In genomic region chr1:211371406-211372105, GRCh38 we compare ENCODE assay signal across 11 cellular contexts. TPM values are rescaled to one million over a fixed set of nuclear protein-coding genes. Genes with fewer than 3 reads are reported as not detected.
A peak's percentile ranks its signal among the peaks of the same experiment; 100 is the strongest.
DNase-seq lines count a peak whose midpoint lies in the region; ATAC-seq lines count a peak whose summit lies in the region.
"Had no signal": no experiment of that assay in that cellular context is flagged by ENCODE, and none has a peak within 500 bp of the region (broad histone marks: within the 10 kb centered on the region; RNA-seq: fewer than 3 reads in every experiment).

No MANE protein-coding gene starts in this region.

- ATAC-seq in HG03196 (IDR thresholded peaks at IDR 0.05; ENCODE audit: unreplicated experiment): no peak
- ATAC-seq: HCT116 had no signal

- peak overlapping the region; percentile 12 for H2AFZ ChIP-seq in neuronal stem cell (ENCODE audit: low read length)

- no peak overlapping the region for H4K8ac ChIP-seq in neuronal stem cell (ENCODE audit: low read depth, low read length)

- H3K14ac ChIP-seq in neuronal stem cell (ENCODE audit: low read length): no peak overlapping the region

- DNase-seq in NCI-H748 (lab: John Stamatoyannopoulos, UW; ENCODE audit: unreplicated experiment): peak; percentile 25
- DNase-seq in NCI-H748 treated with DMSO at 0.1 percent for 48 hours (lab: John Stamatoyannopoulos, UW): no peak
- DNase-seq in NCI-H524 treated with DMSO at 0.1 percent for 48 hours (lab: John Stamatoyannopoulos, UW): peak; percentile 64
- DNase-seq in dermis blood vessel endothelial cell: peak; percentile 86
- DNase-seq in neuronal stem cell (ENCODE audit: low spot score): no peak
- DNase-seq in stimulated activated CD4-positive, alpha-beta T cell treated with anti-CD3 and anti-CD28 coated beads, Interleukin-1b, Interleukin-23, amount 100 ng/mL, for 48 hours: no peak
- DNase-seq in Kasumi-1 (lab: John Stamatoyannopoulos, UW): no peak
- DNase-seq: NCI-H2029 had no signal

- peaks cover 0 to 8% of the 10 kb centered on the region in 2 donors for H3K36me3 ChIP-seq in neuronal stem cell (replicated peaks in 1 of 2; ENCODE audit: control insufficient read depth in 2 of 2, insufficient read depth in 2 of 2, low read length in 2 of 2)

- H2BK120ac ChIP-seq in neuronal stem cell (ENCODE audit: low read depth, low read length): no peak overlapping the region

- no peak overlapping the region for H2AK5ac ChIP-seq in neuronal stem cell (ENCODE audit: low read depth, low read length)

- H3K23ac ChIP-seq in neuronal stem cell (ENCODE audit: low read depth, low read length, poor library complexity): no peak overlapping the region

- no peak overlapping the region for H3K18ac ChIP-seq in neuronal stem cell (ENCODE audit: low read length)

- no peak overlapping the region for H3K4me3 ChIP-seq in neuronal stem cell (ENCODE audit: low read length in 2 of 2)
- H3K4me3 ChIP-seq: tibial nerve had no signal

- peaks cover 6 to 10% of the 10 kb centered on the region in 2 donors for H3K4me1 ChIP-seq in neuronal stem cell (ENCODE audit: control insufficient read depth in 2 of 2, insufficient read depth in 1 of 2, low read depth in 1 of 2, low read length in 2 of 2)
- H3K4me1 ChIP-seq: tibial nerve had no signal

- no peaks in the 10 kb centered on the region for H3K9me3 ChIP-seq in neuronal stem cell (replicated peaks in 1 of 2; ENCODE audit: control insufficient read depth in 2 of 2, insufficient read depth in 1 of 2, low read depth in 1 of 2, low read length in 2 of 2)
- H3K9me3 ChIP-seq: tibial nerve had no signal

- no CpG with 5 or more reads among the region's 1 CpG for WGBS in neuronal stem cell (ENCODE audit: extremely low coverage in 2 of 2, insufficient read length in 2 of 2, insufficient replicate concordance in 1 of 2), 2 donors

- no peak overlapping the region for H4K91ac ChIP-seq in neuronal stem cell (ENCODE audit: low read depth, low read length, poor library complexity)

- no peak overlapping the region for H2BK15ac ChIP-seq in neuronal stem cell (ENCODE audit: low read length)

- no peak overlapping the region for H3K9ac ChIP-seq in neuronal stem cell (ENCODE audit: low read depth, low read length, poor library complexity)

- no peaks in the 10 kb centered on the region for H3K79me1 ChIP-seq in neuronal stem cell (ENCODE audit: low read depth, low read length)

- H2BK12ac ChIP-seq in neuronal stem cell (ENCODE audit: low read length): no peak overlapping the region

- H3K4me2 ChIP-seq in neuronal stem cell (ENCODE audit: insufficient read depth, low read length, poor library complexity, severe bottlenecking): no peak overlapping the region

- H3K27me3 ChIP-seq in neuronal stem cell (ENCODE audit: control insufficient read depth in 3 of 3, insufficient read depth in 3 of 3, low read depth in 1 of 3, low read length in 3 of 3): no peaks in the 10 kb centered on the region
- H3K27me3 ChIP-seq: tibial nerve had no signal

- no peak overlapping the region for H3K27ac ChIP-seq in neuronal stem cell (replicated peaks; ENCODE audit: low read length)
- H3K27ac ChIP-seq: tibial nerve had no signal

- H2BK5ac ChIP-seq in neuronal stem cell (ENCODE audit: low read length): no peak overlapping the region

- no peak overlapping the region for H3K4ac ChIP-seq in neuronal stem cell (ENCODE audit: low read length)

RNA-seq across cellular contexts. Expression of gene TRAF5, which starts 44.9 kb away (rescaled TPM):
- total RNA-seq in dermis blood vessel endothelial cell: 13.5 and 15.3 TPM in 2 replicates
- 10.8 TPM for polyA plus RNA-seq in neuronal stem cell (2013, experiment 1 of 2)
- polyA plus RNA-seq in neuronal stem cell (2013, experiment 2 of 2): 10.7 TPM

Comparison
In these comparisons a context has a peak if more than half of its experiments do, and no peak if none do; other contexts are left out.
1. DNase-seq: peak in NCI-H748 (single experiment), NCI-H524 treated with DMSO at 0.1 percent for 48 hours (single experiment) and dermis blood vessel endothelial cell (single experiment); none in NCI-H748 treated with DMSO at 0.1 percent for 48 hours (single experiment), neuronal stem cell (single experiment), stimulated activated CD4-positive, alpha-beta T cell treated with anti-CD3 and anti-CD28 coated beads, Interleukin-1b, Interleukin-23, amount 100 ng/mL, for 48 hours (single experiment) and Kasumi-1 (0 of 2).